19 cellular contexts compared by ENCODE assay signal in the genomic region with DNA sequence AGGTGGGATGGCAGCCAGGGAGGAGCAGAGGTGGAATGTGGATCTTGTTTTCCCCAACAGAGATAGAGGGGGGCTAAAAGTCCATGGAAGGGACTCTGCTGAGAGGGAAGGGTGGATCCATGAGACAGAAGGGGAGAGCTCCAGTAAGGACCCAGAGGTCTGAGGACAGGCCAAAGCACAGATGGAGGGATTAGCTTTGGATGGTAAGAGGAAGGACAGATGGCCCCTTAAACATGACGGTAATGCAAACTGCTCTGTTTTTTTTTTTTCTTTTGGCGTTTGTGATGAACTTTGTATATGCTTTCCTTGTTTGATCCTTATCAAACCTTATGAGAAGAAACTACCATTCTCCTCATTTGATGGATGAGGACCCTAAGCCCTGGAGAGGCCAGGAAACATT.
DNase-seq lines count a peak whose midpoint lies in the region; ATAC-seq and TF ChIP-seq lines count a peak whose summit lies in the region.
"Had no signal": no experiment of that assay in that cellular context is flagged by ENCODE, and none has a peak within 500 bp of the region (broad histone marks: within the 10 kb centered on the region; RNA-seq: fewer than 3 reads in every experiment).

No MANE protein-coding gene starts in this region.

- TF ChIP-seq EP300 in gastroesophageal sphincter (IDR thresholded peaks at IDR 0.05): no peak

- H2BK120ac ChIP-seq in trophoblast cell (ENCODE audit: insufficient read depth, low read length, poor library complexity): no peak overlapping the region

- no peak overlapping the region for H2AK5ac ChIP-seq in trophoblast cell (ENCODE audit: low read length)

- H3K14ac ChIP-seq in trophoblast cell (ENCODE audit: low read length): no peak overlapping the region

- H3K4me1 ChIP-seq in trophoblast cell (ENCODE audit: control insufficient read depth in 1 of 2, insufficient read depth in 2 of 2, low read length in 2 of 2) (peaks cover 15 to 21% of the 10 kb centered on the region in 2 experiments), gastroesophageal sphincter (peaks cover 0 to 35% (median 8%) of the 10 kb centered on the region in 3 donors)

- H2BK12ac ChIP-seq in trophoblast cell (ENCODE audit: low read length): no peak overlapping the region

- H3K4ac ChIP-seq in trophoblast cell (ENCODE audit: low read depth, low read length): peak overlapping the region; percentile 80

- H4K91ac ChIP-seq in trophoblast cell (ENCODE audit: low read depth, low read length): no peak overlapping the region

- H3K9me3 ChIP-seq in trophoblast cell (ENCODE audit: insufficient read depth, low read depth, low read length): no peaks in the 10 kb centered on the region
- H3K9me3 ChIP-seq in gastroesophageal sphincter: no peaks in the 10 kb centered on the region
- H3K9me3 ChIP-seq: left ventricle myocardium inferior, uterus had no signal

- no peak overlapping the region for H3K18ac ChIP-seq in trophoblast cell (ENCODE audit: low read length)

- H3K4me3 ChIP-seq in trophoblast cell (ENCODE audit: low read depth, low read length): no peak overlapping the region
- no peak overlapping the region for H3K4me3 ChIP-seq in gastroesophageal sphincter
- H3K4me3 ChIP-seq: left ventricle myocardium inferior, neural progenitor cell, SK-N-MC, uterus had no signal

- H3K9ac ChIP-seq in trophoblast cell (ENCODE audit: low read length): no peak overlapping the region
- H3K9ac ChIP-seq: neural progenitor cell had no signal

- no peak overlapping the region for H4K12ac ChIP-seq in trophoblast cell (ENCODE audit: low read depth, low read length)

- no peak for ATAC-seq in gastroesophageal sphincter
- ATAC-seq: CD8-positive, alpha-beta T cell had no signal

- no peak overlapping the region for H3K4me2 ChIP-seq in trophoblast cell (ENCODE audit: low read length)
- H3K4me2 ChIP-seq: neural progenitor cell had no signal

- peaks cover 2% of the 10 kb centered on the region for H3K79me1 ChIP-seq in trophoblast cell (ENCODE audit: low read length)

- no peak for TF ChIP-seq POLR2A in gastroesophageal sphincter (IDR thresholded peaks at IDR 0.05)

- no peak overlapping the region for H3K27ac ChIP-seq in trophoblast cell (ENCODE audit: low read depth, low read length)
- H3K27ac ChIP-seq in gastroesophageal sphincter: no peak overlapping the region
- H3K27ac ChIP-seq: left ventricle myocardium inferior, neural progenitor cell, SK-N-MC, uterus, VCaP had no signal

- no peak overlapping the region for H4K8ac ChIP-seq in trophoblast cell (ENCODE audit: low read depth, low read length)

- H3K79me2 ChIP-seq in trophoblast cell (ENCODE audit: control insufficient read depth, insufficient read depth, low read length, poor library complexity): peaks cover 15% of the 10 kb centered on the region

- no peak overlapping the region for H3K23ac ChIP-seq in trophoblast cell (ENCODE audit: low read length)

- DNase-seq in DMS 273 (lab: John Stamatoyannopoulos, UW; ENCODE audit: unreplicated experiment): peak; percentile 71
- DNase-seq in NCI-H69 (lab: John Stamatoyannopoulos, UW): peak; percentile 23
- peak; percentile 53 for DNase-seq in cerebellar cortex (ENCODE audit: low spot score)
- DNase-seq in trophoblast cell: no peak
- DNase-seq in NCI-H226: no peak
- no peak for DNase-seq in NCI-H187 treated with DMSO at 0.1 percent for 48 hours (lab: John Stamatoyannopoulos, UW)
- DNase-seq: activated CD4-positive, alpha-beta T cell treated with anti-CD3 and anti-CD28 coated beads, Interleukin-2, amount 50 U/mL, for 48 hours; activated gamma-delta T cell treated with Interleukin-2 at 50 U/mL for 16 hours; amniotic stem cell; CD8-positive, alpha-beta T cell; DMS79; immature natural killer cell; left ventricle myocardium inferior; NCI-H2029; uterus had no signal

- H3K36me3 ChIP-seq in trophoblast cell (ENCODE audit: control insufficient read depth in 1 of 2, insufficient read depth in 2 of 2, low read length in 2 of 2) (no peaks in the 10 kb centered on the region), gastroesophageal sphincter (no peaks in the 10 kb centered on the region)
- H3K36me3 ChIP-seq: left ventricle myocardium inferior, neural progenitor cell, uterus had no signal

- TF ChIP-seq CTCF in gastroesophageal sphincter (IDR thresholded peaks at IDR 0.05): no peak

- WGBS in trophoblast cell (ENCODE audit: extremely low coverage, insufficient coverage, insufficient read length): no CpG with 5 or more reads among the region's 2 CpGs
- 17 to 45% methylated on average over 1 to 2 of the region's 2 CpGs for WGBS in gastroesophageal sphincter (ENCODE audit: low coverage in 1 of 2), 2 donors

- H3K27me3 ChIP-seq in trophoblast cell (ENCODE audit: insufficient read depth, low read length) (no peaks in the 10 kb centered on the region), gastroesophageal sphincter (no peaks in the 10 kb centered on the region)
- H3K27me3 ChIP-seq: neural progenitor cell, uterus had no signal

- H2AFZ ChIP-seq in trophoblast cell (ENCODE audit: insufficient read depth, low read length, poor library complexity): no peak overlapping the region
- H2AFZ ChIP-seq: neural progenitor cell had no signal

- H2BK5ac ChIP-seq in trophoblast cell (ENCODE audit: low read depth, low read length, poor library complexity): no peak overlapping the region

Comparison
In these comparisons a context has a peak if more than half of its experiments do, and no peak if none do; other contexts are left out.
1. DNase-seq: peak in DMS 273 (single experiment), NCI-H69 (single experiment) and cerebellar cortex (single experiment); none in trophoblast cell (0 of 2), NCI-H226 (single experiment) and NCI-H187 treated with DMSO at 0.1 percent for 48 hours (single experiment).